Comparison of ENCODE assay signal across 9 cellular contexts in the genomic region with DNA sequence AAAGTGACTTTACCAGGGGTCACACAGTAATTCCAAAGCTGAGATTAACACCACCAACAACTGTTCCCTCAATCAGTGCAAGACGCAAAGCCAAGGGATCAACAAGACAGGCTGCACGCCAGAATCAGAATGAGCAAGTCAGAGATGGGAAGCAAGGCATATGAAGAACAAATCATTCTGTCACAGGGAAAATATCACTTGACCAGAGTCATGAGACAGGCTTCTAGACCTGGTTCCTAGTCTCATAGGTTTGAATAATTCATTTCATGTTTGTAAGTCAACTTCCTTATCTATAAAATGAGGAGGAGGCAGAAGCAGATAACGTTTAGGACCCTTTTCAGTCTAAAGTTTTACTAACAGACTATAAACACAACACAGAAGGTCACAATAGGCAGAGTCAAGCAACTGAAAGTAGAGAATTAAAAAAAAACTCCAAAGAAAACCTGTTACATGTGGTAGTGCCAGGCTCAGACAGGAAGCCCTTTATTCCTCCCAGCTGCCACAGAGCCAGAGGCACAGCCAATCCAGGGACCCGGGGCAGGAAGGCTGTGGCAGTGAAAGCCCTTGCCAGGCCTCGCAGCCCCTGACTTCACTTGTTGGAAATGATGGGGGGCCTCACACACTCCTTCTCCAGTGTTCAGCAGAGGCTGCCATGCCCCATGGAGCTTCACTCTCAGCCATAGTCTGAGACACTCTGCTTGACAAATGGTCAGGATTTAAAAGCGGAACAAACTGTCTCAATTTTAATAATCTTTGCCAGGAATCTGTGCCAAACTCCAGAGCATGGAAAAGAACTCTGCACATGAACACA. TPM values are rescaled to one million over a fixed set of nuclear protein-coding genes. Genes with fewer than 3 reads are reported as not detected.
DNase-seq lines count a peak whose midpoint lies in the region; ATAC-seq and TF ChIP-seq lines count a peak whose summit lies in the region.
"Had no signal": no experiment of that assay in that cellular context is flagged by ENCODE, and none has a peak within 500 bp of the region (broad histone marks: within the 10 kb centered on the region; RNA-seq: fewer than 3 reads in every experiment).

No MANE protein-coding gene starts in this region.

- H3K4me1 Mint-ChIP-seq in naive thymus-derived CD4-positive, alpha-beta T cell = peaks cover 0 to 7% (median 0%) of the 10 kb centered on the region in 7 donors

- H3K27ac Mint-ChIP-seq in naive thymus-derived CD4-positive, alpha-beta T cell = peak overlapping the region in 1 of 9 donors; percentile 10

- H3K36me3 ChIP-seq in BE2C = 0 out of 2 replicates have a peak, but pooled peaks cover 5% of the 10 kb centered on the region
- H3K36me3 ChIP-seq in naive thymus-derived CD4-positive, alpha-beta T cell (ENCODE audit: control insufficient read depth in 2 of 3, insufficient read depth in 3 of 3, low read length in 3 of 3) = no peaks in the 10 kb centered on the region

- CTCF ChIA-PET in naive thymus-derived CD4-positive, alpha-beta T cell (lab: Charles Lee) = no interaction called here

- H3K27ac ChIP-seq in epithelial cell of prostate = peak overlapping the region; percentile 33
- H3K27ac ChIP-seq in naive thymus-derived CD4-positive, alpha-beta T cell (ENCODE audit: low read depth, low read length) = no peak overlapping the region

- H3K9me3 ChIP-seq in BE2C = no peaks in the 10 kb centered on the region
- no peaks in the 10 kb centered on the region for H3K9me3 ChIP-seq in naive thymus-derived CD4-positive, alpha-beta T cell (ENCODE audit: control insufficient read depth in 2 of 3, low read length in 3 of 3)

- POLR2A ChIA-PET in naive thymus-derived CD4-positive, alpha-beta T cell (lab: Charles Lee) = no interaction called here

- no peak overlapping the region for H3K4me3 ChIP-seq in BE2C (ENCODE audit: low read depth, low read length)
- no peak overlapping the region for H3K4me3 ChIP-seq in naive thymus-derived CD4-positive, alpha-beta T cell (ENCODE audit: low read length)

- no peaks in the 10 kb centered on the region for H3K27me3 ChIP-seq in BE2C
- H3K27me3 ChIP-seq in naive thymus-derived CD4-positive, alpha-beta T cell (ENCODE audit: control insufficient read depth in 2 of 2, insufficient read depth in 2 of 2, low read length in 2 of 2) = no peaks in the 10 kb centered on the region

- peaks cover 4% of the 10 kb centered on the region; the same call in 1 of the 2 replicates for H3K4me1 ChIP-seq in BE2C
- H3K4me1 ChIP-seq in naive thymus-derived CD4-positive, alpha-beta T cell (ENCODE audit: control insufficient read depth in 2 of 2, insufficient read depth in 2 of 2, low read length in 2 of 2) = no peaks in the 10 kb centered on the region

- TF ChIP-seq CTCF in BE2C (IDR thresholded peaks at IDR 0.05; ENCODE audit: low read depth, low read length) = no peak

- no peak overlapping the region for H3K4me3 Mint-ChIP-seq in naive thymus-derived CD4-positive, alpha-beta T cell

- intact Hi-C loops in naive thymus-derived CD4-positive, alpha-beta T cell (cut with micrococcal nuclease) = no loop called here

- peaks cover 0 to 14% (median 2%) of the 10 kb centered on the region in 5 donors for H3K27me3 Mint-ChIP-seq in naive thymus-derived CD4-positive, alpha-beta T cell

- no peaks in the 10 kb centered on the region for H3K36me3 Mint-ChIP-seq in naive thymus-derived CD4-positive, alpha-beta T cell

- peak; percentile 28 for DNase-seq in BE2C
- DNase-seq in OCI-M1 (lab: John Stamatoyannopoulos, UW) = peak; percentile 46
- DNase-seq in epithelial cell of prostate (ENCODE audit: low read depth, low spot score) = no peak
- DNase-seq in naive thymus-derived CD4-positive, alpha-beta T cell = no peak
- DNase-seq in NCI-H2107 (lab: John Stamatoyannopoulos, UW) = no peak
- DNase-seq in SW 1271 (lab: John Stamatoyannopoulos, UW) = no peak
- DNase-seq: stimulated activated CD4-positive, alpha-beta T cell treated with anti-CD3 and anti-CD28 coated beads, Interleukin-12 subunit alpha, Interleukin-12 subunit beta, amount 100 ng/mL, for 4 hours had no signal

- H3K9me3 Mint-ChIP-seq in naive thymus-derived CD4-positive, alpha-beta T cell = peaks cover 0 to 2% (median 0%) of the 10 kb centered on the region in 11 donors

- peak; percentile 24 for ATAC-seq in naive thymus-derived CD4-positive, alpha-beta T cell
- no peak for ATAC-seq in GM19455 (IDR thresholded peaks at IDR 0.05; ENCODE audit: unreplicated experiment)
- ATAC-seq in HG03342 (IDR thresholded peaks at IDR 0.05; ENCODE audit: unreplicated experiment) = no peak

RNA-seq across cellular contexts. Expression of a gene that starts 29.2 kb away (rescaled TPM):
- 91.0 TPM for polyA plus RNA-seq in BE2C (2012; ENCODE audit: insufficient read depth, insufficient read length, low read depth)
- total RNA-seq in naive thymus-derived CD4-positive, alpha-beta T cell = 10 to 100 TPM in 1 of 5 experiments, 1 to 10 TPM in 4; 4.7 to 20.3 (median 6.9) TPM
- 1 to 10 TPM in 1 of 2 donors, under 1 TPM in 1; 0.46 to 1.4 TPM for polyA plus RNA-seq in naive thymus-derived CD4-positive, alpha-beta T cell

Comparison
In these comparisons a context has a peak if more than half of its experiments do, and no peak if none do; other contexts are left out.
1. DNase-seq: peak in BE2C (single experiment) and OCI-M1 (single experiment); none in epithelial cell of prostate (single experiment), naive thymus-derived CD4-positive, alpha-beta T cell (0 of 9), NCI-H2107 (single experiment) and SW 1271 (0 of 2).